ENCODE assay signal across 17 cellular contexts in the genomic region with DNA sequence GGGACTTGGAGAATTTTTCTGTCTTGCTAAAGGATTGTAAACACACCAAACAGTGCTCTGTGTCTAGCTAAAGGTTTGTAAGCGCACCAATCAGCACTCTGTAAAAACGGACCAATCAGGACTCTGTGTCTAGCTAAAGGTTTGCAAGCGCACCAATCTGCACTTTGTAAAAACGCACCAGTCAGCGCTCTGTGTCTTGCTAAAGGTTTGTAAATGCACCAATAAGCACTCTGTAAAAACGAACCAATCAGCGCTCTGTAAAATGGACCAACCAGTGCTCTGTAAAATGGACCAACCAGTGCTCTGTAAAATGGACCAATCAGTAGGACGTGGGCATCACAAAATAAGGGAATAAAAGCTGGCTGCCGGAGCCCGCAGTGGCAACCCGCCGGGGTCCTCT. TPM values are rescaled to one million over a fixed set of nuclear protein-coding genes. Genes with fewer than 3 reads are reported as not detected.
DNase-seq lines count a peak whose midpoint lies in the region; ATAC-seq and TF ChIP-seq lines count a peak whose summit lies in the region.
"Had no signal": no experiment of that assay in that cellular context is flagged by ENCODE, and none has a peak within 500 bp of the region (broad histone marks: within the 10 kb centered on the region; RNA-seq: fewer than 3 reads in every experiment).

No MANE protein-coding gene starts in this region.

- H4K8ac ChIP-seq in IMR-90 (ENCODE audit: low read depth in 2 of 2, low read length in 2 of 2) = no peak overlapping the region

- no peak overlapping the region for H3K14ac ChIP-seq in IMR-90 (replicated peaks; ENCODE audit: low read depth, low read length)

- H3K9ac ChIP-seq in IMR-90 (ENCODE audit: low read depth, low read length) = no peak overlapping the region

- H2BK5ac ChIP-seq in IMR-90 (ENCODE audit: low read depth, low read length, poor library complexity, severe bottlenecking) = no peak overlapping the region

- peak overlapping the region; percentile 22 for H3K27ac Mint-ChIP-seq in activated naive CD8-positive, alpha-beta T cell treated with anti-CD3 and anti-CD28 coated beads, Interleukin-2, amount 50 U/mL, for 24 hours
- no peak overlapping the region for H3K27ac Mint-ChIP-seq in activated naive CD8-positive, alpha-beta T cell treated with anti-CD3 and anti-CD28 coated beads for 36 hours
- H3K27ac Mint-ChIP-seq: GM23338 had no signal

- CTCF ChIA-PET in IMR-90 (lab: Yijun Ruan, JAX) = no interaction called here

- no peak overlapping the region for H3K4ac ChIP-seq in IMR-90 (ENCODE audit: low read depth, low read length)

- no peaks in the 10 kb centered on the region for H3K27me3 ChIP-seq in IMR-90 (ENCODE audit: control insufficient read depth, insufficient read depth, low read length)

- H2BK15ac ChIP-seq in IMR-90 (ENCODE audit: low read depth, low read length) = no peak overlapping the region

- H3K4me3 Mint-ChIP-seq in activated naive CD8-positive, alpha-beta T cell treated with anti-CD3 and anti-CD28 coated beads, Interleukin-2, amount 50 U/mL, for 24 hours = no peak overlapping the region
- H3K4me3 Mint-ChIP-seq in activated naive CD8-positive, alpha-beta T cell treated with anti-CD3 and anti-CD28 coated beads for 36 hours = no peak overlapping the region
- H3K4me3 Mint-ChIP-seq: CD4-positive, alpha-beta memory T cell; GM23338; H9 had no signal

- no peaks in the 10 kb centered on the region for H3K9me3 Mint-ChIP-seq in activated naive CD8-positive, alpha-beta T cell treated with anti-CD3 and anti-CD28 coated beads, Interleukin-2, amount 50 U/mL, for 24 hours
- no peaks in the 10 kb centered on the region for H3K9me3 Mint-ChIP-seq in activated naive CD8-positive, alpha-beta T cell treated with anti-CD3 and anti-CD28 coated beads for 36 hours
- H3K9me3 Mint-ChIP-seq: GM23338, H9 had no signal

- TF ChIP-seq POLR2A in IMR-90 (IDR thresholded peaks at IDR 0.05; ENCODE audit: low read depth, low read length) (no peak), erythroblast (IDR thresholded peaks at IDR 0.05; ENCODE audit: low read length) (no peak)

- no peak overlapping the region for H2AK5ac ChIP-seq in IMR-90 (ENCODE audit: low read depth, low read length)

- TF ChIP-seq RAD21 in IMR-90 (IDR thresholded peaks at IDR 0.05; ENCODE audit: low read length) = no peak

- in situ Hi-C loops in IMR-90 (cut with MboI; ENCODE audit: low sequenced_read_pairs) = no loop called here

- peaks cover 6% of the 10 kb centered on the region for H3K4me1 ChIP-seq in IMR-90 (ENCODE audit: control insufficient read depth, insufficient read depth, low read length)

- TF ChIP-seq CTCF in IMR-90 (conservative IDR thresholded peaks at IDR 0.05; ENCODE audit: low read depth, low read length) = no peak

- dilution Hi-C loops in IMR-90 (cut with HindIII; ENCODE audit: low sequenced_read_pairs, unreplicated experiment) = no loop called here

- no peak for DNase-seq in activated naive CD8-positive, alpha-beta T cell treated with anti-CD3 and anti-CD28 coated beads, Interleukin-2, amount 50 U/mL, for 24 hours
- no peak for DNase-seq in activated naive CD8-positive, alpha-beta T cell treated with anti-CD3 and anti-CD28 coated beads for 36 hours
- DNase-seq in IMR-90 (no peak), erythroblast (lab: John Stamatoyannopoulos, UW) (peak; percentile 5 to 16), NCI-H1930 (lab: John Stamatoyannopoulos, UW) (no peak)
- DNase-seq: C1 segment of cervical spinal cord; Calu3; CD4-positive, alpha-beta memory T cell; COR-L47; DMS53; DMS79 treated with DMSO at 0.1 percent for 48 hours; GF-D8; H9 had no signal

- peaks cover 12% of the 10 kb centered on the region for H3K36me3 Mint-ChIP-seq in activated naive CD8-positive, alpha-beta T cell treated with anti-CD3 and anti-CD28 coated beads, Interleukin-2, amount 50 U/mL, for 24 hours (ENCODE audit: low read depth)
- peaks cover 17% of the 10 kb centered on the region for H3K36me3 Mint-ChIP-seq in activated naive CD8-positive, alpha-beta T cell treated with anti-CD3 and anti-CD28 coated beads for 36 hours

- no peak overlapping the region for H4K91ac ChIP-seq in IMR-90 (ENCODE audit: insufficient read depth, low read depth, low read length)

- no peak overlapping the region for H3K18ac ChIP-seq in IMR-90 (ENCODE audit: low read depth, low read length)

- H2AK9ac ChIP-seq in IMR-90 (replicated peaks; ENCODE audit: low read depth, low read length, poor library complexity) = no peak overlapping the region

- no peak overlapping the region for H3K4me3 ChIP-seq in IMR-90 (ENCODE audit: insufficient read depth, low read depth, low read length)
- H3K4me3 ChIP-seq: GM23338 had no signal

- WGBS in IMR-90 (ENCODE audit: extremely low coverage in 2 of 2, insufficient read length in 1 of 2), 2 experiments = 100% methylated on average over 10 of the region's 12 CpGs; no CpG with 5 or more reads in 1 of the 2 experiments

- no peaks in the 10 kb centered on the region for H3K9me3 ChIP-seq in IMR-90 (ENCODE audit: control insufficient read depth, insufficient read depth, low read length)

- no TSS peak for BruUV-seq in IMR-90 (replicated peaks; lab: Mats Ljungman, UMichigan)

- no peak overlapping the region for H3K4me2 ChIP-seq in IMR-90 (ENCODE audit: low read depth, low read length)
- H3K4me2 ChIP-seq: GM23338 had no signal

- peaks cover 7% of the 10 kb centered on the region; the same call in 1 of the 2 replicates for H3K9me1 ChIP-seq in IMR-90 (ENCODE audit: insufficient read depth, low read length)

- peaks cover 8% of the 10 kb centered on the region; the same call in 1 of the 2 replicates for H4K20me1 ChIP-seq in IMR-90 (ENCODE audit: insufficient read depth, low read length)

- H3K27ac ChIP-seq in IMR-90 (ENCODE audit: insufficient read depth, low read length) = no peak overlapping the region
- H3K27ac ChIP-seq: 22Rv1 had no signal

- H2BK120ac ChIP-seq in IMR-90 (ENCODE audit: low read depth, low read length) = no peak overlapping the region

- H3K36me3 ChIP-seq in IMR-90 (ENCODE audit: control insufficient read depth, insufficient read depth, low read length) = peaks cover 4% of the 10 kb centered on the region

- POLR2A ChIA-PET in IMR-90 (lab: Charles Lee; ENCODE audit: unreplicated experiment) = no interaction called here

- H2BK20ac ChIP-seq in IMR-90 (ENCODE audit: low read depth, low read length) = no peak overlapping the region

- H3K23ac ChIP-seq in IMR-90 (ENCODE audit: low read depth, low read length) = no peak overlapping the region

- no peak for ATAC-seq in activated naive CD8-positive, alpha-beta T cell treated with anti-CD3 and anti-CD28 coated beads, Interleukin-2, amount 50 U/mL, for 24 hours
- no peak for ATAC-seq in IMR-90 (ENCODE audit: low read depth)
- no peak for ATAC-seq in HG03442 (IDR thresholded peaks at IDR 0.05; ENCODE audit: unreplicated experiment)
- ATAC-seq: GM23338, HCT116 had no signal

- H3K79me1 ChIP-seq in IMR-90 (ENCODE audit: low read depth in 1 of 2, low read length in 2 of 2) = peaks cover 48 to 63% of the 10 kb centered on the region in 2 experiments

- H4K5ac ChIP-seq in IMR-90 (ENCODE audit: low read depth, low read length) = no peak overlapping the region

- intact Hi-C loops in IMR-90 (cut with micrococcal nuclease) = no loop called here

- H2AFZ ChIP-seq in IMR-90 (replicated peaks; ENCODE audit: low read length, poor library complexity) = no peak overlapping the region
- H2AFZ ChIP-seq: GM23338 had no signal

- H3K4me1 Mint-ChIP-seq in activated naive CD8-positive, alpha-beta T cell treated with anti-CD3 and anti-CD28 coated beads, Interleukin-2, amount 50 U/mL, for 24 hours = no peaks in the 10 kb centered on the region
- peaks cover 1% of the 10 kb centered on the region for H3K4me1 Mint-ChIP-seq in activated naive CD8-positive, alpha-beta T cell treated with anti-CD3 and anti-CD28 coated beads for 36 hours

- H3K27me3 Mint-ChIP-seq in activated naive CD8-positive, alpha-beta T cell treated with anti-CD3 and anti-CD28 coated beads, Interleukin-2, amount 50 U/mL, for 24 hours = no peaks in the 10 kb centered on the region
- no peaks in the 10 kb centered on the region for H3K27me3 Mint-ChIP-seq in activated naive CD8-positive, alpha-beta T cell treated with anti-CD3 and anti-CD28 coated beads for 36 hours
- H3K27me3 Mint-ChIP-seq: CD4-positive, alpha-beta memory T cell had no signal

- no peak overlapping the region for H3K56ac ChIP-seq in IMR-90 (ENCODE audit: extremely low read depth, insufficient read depth, low read length)

TF ChIP-seq in IMR-90, 13 proteins besides CTCF, POLR2A, EP300 and RAD21:
- TF ChIP-seq MAFK (IDR thresholded peaks at IDR 0.05; ENCODE audit: low read depth, low read length) (peak; percentile 58; the same call in 1 of the 2 replicates), MAZ (IDR thresholded peaks at IDR 0.05; ENCODE audit: borderline replicate concordance, low read depth, low read length) (no peak)

RNA-seq across cellular contexts. Expression of a gene that starts 16.5 kb away (rescaled TPM):
- 10 to 100 TPM; 36.3 to 39.1 TPM for total RNA-seq in activated naive CD8-positive, alpha-beta T cell treated with anti-CD3 and anti-CD28 coated beads for 36 hours
- 35.0 and 35.7 TPM in 2 replicates for total RNA-seq in IMR-90 (2012; rRNA removed)
- polyA plus RNA-seq in IMR-90 (2012; rRNA removed) = 53.2 and 54.0 TPM in 2 replicates
- polyA plus RNA-seq in IMR-90 (2012; cell fraction: cytosol; rRNA removed) = 25.1 and 26.0 TPM in 2 replicates
- 34.2 and 49.5 TPM in 2 replicates for polyA plus RNA-seq in IMR-90 (2012; cell fraction: nucleus; rRNA removed; ENCODE audit: low replicate concordance)

Comparison
In these comparisons a context has a peak if more than half of its experiments do, and no peak if none do; other contexts are left out.
1. DNase-seq: peak in erythroblast (2 of 2); none in activated naive CD8-positive, alpha-beta T cell treated with anti-CD3 and anti-CD28 coated beads, Interleukin-2, amount 50 U/mL, for 24 hours (single experiment), activated naive CD8-positive, alpha-beta T cell treated with anti-CD3 and anti-CD28 coated beads for 36 hours (single experiment), IMR-90 (single experiment) and NCI-H1930 (0 of 2).